ENCODE assay signal across 2 cellular contexts in genomic region chr1:152801333-152801732, GRCh38.
TF ChIP-seq lines count a peak whose summit lies in the region.

No MANE protein-coding gene starts in this region.

TF ChIP-seq in A549, 52 proteins besides CTCF, POLR2A, EP300 and RAD21:
- TF ChIP-seq TP53 (CRISPR knock-in tag; IDR thresholded peaks at IDR 0.05) (no peak), MAFK (IDR thresholded peaks at IDR 0.05; ENCODE audit: partially characterized antibody) (peak; percentile 73), ELK1 (IDR thresholded peaks at IDR 0.05; ENCODE audit: low read depth, low read length) (no peak)

TF ChIP-seq in K562, 482 proteins besides CTCF, POLR2A, EP300 and RAD21:
- TF ChIP-seq MAFK (IDR thresholded peaks at IDR 0.05; ENCODE audit: low read length) (0 out of 2 replicates have a peak, but pooled peaks have one; percentile 18), MAFF (IDR thresholded peaks at IDR 0.05; ENCODE audit: low read length) (0 out of 2 replicates have a peak, but pooled peaks have one; percentile 8), ZNF212 (CRISPR knock-in tag; IDR thresholded peaks at IDR 0.05) (no peak), ZNF444 (CRISPR knock-in tag; IDR thresholded peaks at IDR 0.05) (no peak), CBX2 (IDR thresholded peaks at IDR 0.05; ENCODE audit: insufficient read depth, low read length, poor library complexity, severe bottlenecking) (no peak), ZNF316 (IDR thresholded peaks at IDR 0.05) (peak; percentile 59; the same call in 1 of the 2 replicates)
